In the genomic region with DNA sequence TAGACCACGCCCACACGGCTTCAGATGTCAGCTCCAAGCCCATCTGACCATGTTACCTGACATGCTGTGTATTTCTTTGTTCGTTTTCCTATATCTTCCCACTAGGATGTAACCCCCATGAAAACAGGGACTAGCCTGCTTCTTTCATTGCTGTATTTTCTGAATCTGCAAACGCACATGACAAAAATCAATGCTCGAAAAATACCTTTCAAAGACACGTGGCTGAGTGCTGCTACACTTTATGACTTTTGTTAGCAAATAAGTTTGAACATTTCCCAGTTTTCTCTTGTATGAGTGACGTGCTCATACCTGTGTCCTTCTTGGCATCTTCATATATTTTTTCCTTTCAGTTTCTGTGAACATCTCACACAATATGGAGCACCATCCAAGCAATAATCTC, we compare ENCODE assay signal across 26 cellular contexts.
"Had no signal": no experiment of that assay in that cellular context is flagged by ENCODE, and none has a peak within 500 bp of the region (broad histone marks: within the 10 kb centered on the region; RNA-seq: fewer than 3 reads in every experiment).

No MANE protein-coding gene starts in this region.

- H3K36me3 ChIP-seq: stomach, suprapubic skin, thoracic aorta, thyroid gland, tibial artery, tibial nerve, transverse colon, upper lobe of left lung, upper lobe of right lung, uterus, vagina had no signal

- H3K27ac ChIP-seq: stomach, suprapubic skin, testis, thoracic aorta, thyroid gland, tibial artery, tibial nerve, transverse colon, upper lobe of left lung, upper lobe of right lung, uterus, vagina had no signal

- H3K27me3 ChIP-seq: stomach, suprapubic skin, testis, thyroid gland, tibial artery, tibial nerve, transverse colon, upper lobe of left lung, upper lobe of right lung, uterus, vagina had no signal

- FAIRE-seq: urothelium cell line had no signal

- DNase-seq: stimulated activated CD4-positive, alpha-beta T cell treated with anti-CD3 and anti-CD28 coated beads, Interleukin-2, amount 100 ng/mL, for 48 hours; stimulated activated CD4-positive, alpha-beta T cell treated with anti-CD3 and anti-CD28 coated beads, Interleukin-4, amount 100 ng/mL, for 1 hour; stimulated activated CD4-positive, alpha-beta T cell treated with anti-CD3 and anti-CD28 coated beads, Interleukin-4, amount 100 ng/mL, for 24 hours; stimulated activated CD4-positive, alpha-beta T cell treated with anti-CD3 and anti-CD28 coated beads, Interleukin-4, amount 100 ng/mL, for 4 hours; stimulated activated CD8-positive, alpha-beta memory T cell treated with anti-CD3 and anti-CD28 coated beads, Interleukin-4, amount 100 ng/mL, for 48 hours; stimulated activated naive B cell treated with anti-CD40 and anti-IgM and Interleukin-4, amounts not matched to agents 10 μg/mL and 1 μg/mL and 100 μg/mL, for 72 hours; stimulated activated naive CD4-positive, alpha-beta T cell; stimulated activated naive CD4-positive, alpha-beta T cell treated with Interleukin-2 at 50 U/mL for 16 hours; stimulated activated naive CD8-positive, alpha-beta T cell treated with anti-CD3 and anti-CD28 coated beads, Interleukin-15, amount 100 ng/mL, for 72 hours; stimulated activated naive CD8-positive, alpha-beta T cell treated with anti-CD3 and anti-CD28 coated beads, Interleukin-15, Interleukin-2, amounts not matched to agents 100 U/mL and 50 U/mL, for 24 hours; stomach; substantia nigra; testis; thyroid gland; tibial artery; transverse colon; trophoblast cell; upper lobe of left lung; upper lobe of right lung; uterus had no signal

- H3K9me3 ChIP-seq: suprapubic skin, testis, thoracic aorta, thyroid gland, tibial artery, transverse colon, upper lobe of left lung, uterus, vagina had no signal

- H3K4me1 ChIP-seq: stomach, suprapubic skin, testis, thyroid gland, tibial artery, tibial nerve, transverse colon, upper lobe of left lung, upper lobe of right lung, uterus, vagina had no signal

- ATAC-seq: stimulated activated memory B cell treated with anti-CD40 and anti-IgM and Interleukin-4, amounts not matched to agents 10 μg/mL and 1 μg/mL and 100 μg/mL, for 72 hours; stimulated activated naive B cell treated with anti-CD40 and anti-IgM and Interleukin-4, amounts not matched to agents 10 μg/mL and 1 μg/mL and 100 μg/mL, for 72 hours; stimulated activated naive CD8-positive, alpha-beta T cell treated with anti-CD3 and anti-CD28 coated beads, Interleukin-15, amount 100 ng/mL, for 72 hours; stimulated activated naive CD8-positive, alpha-beta T cell treated with anti-CD3 and anti-CD28 coated beads, Interleukin-15, Interleukin-2, amounts not matched to agents 100 U/mL and 50 U/mL, for 24 hours; upper lobe of right lung had no signal

- H3K4me3 ChIP-seq: stomach, suprapubic skin, testis, thoracic aorta, thyroid gland, tibial artery, tibial nerve, transverse colon, upper lobe of left lung, upper lobe of right lung, uterus, vagina had no signal
